ENCODE assay signal across 24 cellular contexts in genomic region chr3:114128826-114129225, GRCh38. TPM values are rescaled to one million over a fixed set of nuclear protein-coding genes. Genes with fewer than 3 reads are reported as not detected.
"Had no signal": no experiment of that assay in that cellular context is flagged by ENCODE, and none has a peak within 500 bp of the region (broad histone marks: within the 10 kb centered on the region; RNA-seq: fewer than 3 reads in every experiment).

No MANE protein-coding gene starts in this region.

- H3K4me1 Mint-ChIP-seq: activated naive CD4-positive, alpha-beta T cell treated with anti-CD3 and anti-CD28 coated beads, Interleukin-2, amount 10 ng/mL, durations not matched to agents 7 days and 5 days; T-cell had no signal

- H3K4me3 Mint-ChIP-seq: activated naive CD4-positive, alpha-beta T cell treated with anti-CD3 and anti-CD28 coated beads, Interleukin-2, amount 10 ng/mL, durations not matched to agents 7 days and 5 days; activated naive CD8-positive, alpha-beta T cell treated with anti-CD3 and anti-CD28 coated beads, Interleukin-2, amount 50 U/mL, for 24 hours; T-cell had no signal

- H3K27me3 ChIP-seq: ascending aorta, thyroid gland had no signal

- FAIRE-seq: kidney, urothelium cell line had no signal

- H3K4me3 ChIP-seq: ascending aorta, thyroid gland had no signal

- H3K27me3 Mint-ChIP-seq: activated naive CD8-positive, alpha-beta T cell treated with anti-CD3 and anti-CD28 coated beads, Interleukin-2, amount 50 U/mL, for 24 hours had no signal

- DNase-seq: activated CD4-positive, alpha-beta T cell treated with anti-CD3 and anti-CD28 coated beads, Interleukin-2, amount 50 U/mL, for 4 hours; activated effector memory CD4-positive, alpha-beta T cell treated with Interleukin-2 at 50 U/mL for 16 hours; activated naive CD4-positive, alpha-beta T cell treated with anti-CD3 and anti-CD28 coated beads, Interleukin-2, amount 10 ng/mL, durations not matched to agents 7 days and 5 days; activated naive CD8-positive, alpha-beta T cell treated with anti-CD3 and anti-CD28 coated beads, Interleukin-2, amount 50 U/mL, for 24 hours; erythroblast; glutamatergic neuron; kidney; SIG-M5; stimulated activated CD4-positive, alpha-beta T cell treated with anti-CD3 and anti-CD28 coated beads, Interleukin-12 subunit alpha, Interleukin-12 subunit beta, amount 100 ng/mL, for 4 hours; stimulated activated CD4-positive, alpha-beta T cell treated with anti-CD3 and anti-CD28 coated beads, Interleukin-1b, Interleukin-23, amount 100 ng/mL, for 48 hours; stimulated activated naive CD4-positive, alpha-beta T cell treated with Interleukin-2 at 50 U/mL for 16 hours; T-cell; T-helper 9 cell; thyroid gland had no signal

- H3K36me3 Mint-ChIP-seq: activated naive CD4-positive, alpha-beta T cell treated with anti-CD3 and anti-CD28 coated beads, Interleukin-2, amount 10 ng/mL, durations not matched to agents 7 days and 5 days; T-cell had no signal

- ATAC-seq: left lobe of liver, T-cell had no signal

- H3K27ac Mint-ChIP-seq: activated naive CD4-positive, alpha-beta T cell treated with anti-CD3 and anti-CD28 coated beads, Interleukin-2, amount 10 ng/mL, durations not matched to agents 7 days and 5 days; activated naive CD8-positive, alpha-beta T cell treated with anti-CD3 and anti-CD28 coated beads, Interleukin-2, amount 50 U/mL, for 24 hours; T-cell had no signal

- H3K9me3 Mint-ChIP-seq: activated naive CD4-positive, alpha-beta T cell treated with anti-CD3 and anti-CD28 coated beads, Interleukin-2, amount 10 ng/mL, durations not matched to agents 7 days and 5 days; activated naive CD8-positive, alpha-beta T cell treated with anti-CD3 and anti-CD28 coated beads, Interleukin-2, amount 50 U/mL, for 24 hours; T-cell had no signal

- H3K9me3 ChIP-seq: ascending aorta, thyroid gland had no signal

- H3K36me3 ChIP-seq: ascending aorta, thyroid gland had no signal

- H3K27ac ChIP-seq: ascending aorta, thyroid gland had no signal

- H3K4me1 ChIP-seq: ascending aorta, thyroid gland had no signal

RNA-seq across cellular contexts. Expression of gene DRD3, which starts 50.0 kb away (rescaled TPM):
- total RNA-seq: ascending aorta, cardiac septum, fibroblast of villous mesenchyme, kidney, left lobe of liver, lung microvascular endothelial cell, omental fat pad, posterior vena cava, subcutaneous adipose tissue, thyroid gland had no signal
- polyA plus RNA-seq: neural cell had no signal
